Comparison of ENCODE assay signal across 15 cellular contexts in the genomic region with DNA sequence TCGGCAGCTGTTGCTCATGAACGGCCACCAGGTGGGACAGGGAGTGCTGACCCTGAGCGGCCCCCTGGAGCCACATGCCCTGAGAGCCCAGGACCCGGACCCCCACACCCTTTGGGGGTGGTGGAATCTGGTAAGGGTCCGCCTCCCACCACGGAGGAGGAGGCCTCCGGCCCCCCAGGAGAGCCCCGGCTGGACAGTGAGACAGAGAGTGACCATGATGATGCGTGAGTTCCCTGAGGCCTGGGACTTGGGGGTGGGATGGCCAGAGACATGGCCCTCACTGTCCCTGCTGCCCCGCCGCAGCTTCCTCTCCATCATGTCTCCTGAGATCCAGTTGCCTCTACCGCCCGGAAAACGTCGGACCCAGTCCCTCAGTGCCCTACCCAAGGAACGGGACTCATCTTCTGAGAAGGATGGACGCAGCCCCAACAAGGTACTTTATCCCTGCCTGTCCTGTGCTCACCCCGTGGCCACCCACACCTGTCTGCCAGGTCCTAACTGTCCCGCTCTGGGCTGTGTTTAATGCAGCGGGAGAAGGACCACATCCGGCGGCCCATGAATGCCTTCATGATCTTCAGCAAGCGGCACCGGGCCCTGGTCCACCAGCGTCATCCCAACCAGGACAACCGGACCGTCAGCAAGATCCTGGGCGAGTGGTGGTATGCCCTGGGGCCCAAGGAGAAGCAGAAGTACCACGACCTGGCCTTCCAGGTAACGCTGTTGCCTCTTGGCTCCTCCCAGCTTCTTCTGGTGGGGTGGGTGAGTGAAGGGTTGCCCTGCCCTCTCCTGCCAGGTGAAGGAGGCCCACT. TPM values are rescaled to one million over a fixed set of nuclear protein-coding genes. Genes with fewer than 3 reads are reported as not detected.
DNase-seq lines count a peak whose midpoint lies in the region; ATAC-seq and TF ChIP-seq lines count a peak whose summit lies in the region.
"Had no signal": no experiment of that assay in that cellular context is flagged by ENCODE, and none has a peak within 500 bp of the region (broad histone marks: within the 10 kb centered on the region; RNA-seq: fewer than 3 reads in every experiment).

No MANE protein-coding gene starts in this region.

- H3K36me3 Mint-ChIP-seq in activated CD8-positive, alpha-beta memory T cell treated with anti-CD3 and anti-CD28 coated beads, Interleukin-2, amount 10 ng/mL, durations not matched to agents 7 days and 5 days: peaks cover 9% of the 10 kb centered on the region
- peaks cover 9% of the 10 kb centered on the region for H3K36me3 Mint-ChIP-seq in nephron (ENCODE audit: low read depth)

- H3K9ac ChIP-seq in mammary epithelial cell (ENCODE audit: insufficient read depth, low read length): no peak overlapping the region

- no peaks in the 10 kb centered on the region for H3K9me3 ChIP-seq in mammary epithelial cell (replicated peaks; ENCODE audit: insufficient read depth, low read length)
- no peaks in the 10 kb centered on the region for H3K9me3 ChIP-seq in transverse colon
- H3K9me3 ChIP-seq: A549 had no signal

- dilution Hi-C loops in mammary epithelial cell (cut with HindIII; ENCODE audit: low sequenced_read_pairs): no loop called here

- H3K27ac Mint-ChIP-seq in activated CD8-positive, alpha-beta memory T cell treated with anti-CD3 and anti-CD28 coated beads, Interleukin-2, amount 10 ng/mL, durations not matched to agents 7 days and 5 days: peak overlapping the region; percentile 20
- H3K27ac Mint-ChIP-seq in nephron: peak overlapping the region in 1 of 3 experiments; percentile 98

- H3K36me3 ChIP-seq in mammary epithelial cell (ENCODE audit: insufficient read depth, low read length) (peaks cover 20% of the 10 kb centered on the region), transverse colon (peaks cover 0 to 16% (median 4%) of the 10 kb centered on the region in 4 donors)

- TF ChIP-seq POLR2A in transverse colon (IDR thresholded peaks at IDR 0.05): no peak

- CTCF ChIA-PET in activated CD8-positive, alpha-beta memory T cell treated with anti-CD3 and anti-CD28 coated beads, Interleukin-2, amount 10 ng/mL, durations not matched to agents 7 days and 5 days (lab: Charles Lee): interaction anchor here (1.1 to 1.5 kb wide), 2 partner anchors 102 to 154 kb away, joined by 4 read pairs; no protein-coding TSS in a partner anchor
- CTCF ChIA-PET in mammary epithelial cell (lab: Charles Lee; ENCODE audit: low non-redundant PET): no interaction called here

- no peaks in the 10 kb centered on the region for H4K20me1 ChIP-seq in mammary epithelial cell (ENCODE audit: insufficient read depth, low read length)

- intact Hi-C loops in mammary epithelial cell (cut with micrococcal nuclease) (no loop called here), transverse colon (cut with DNase I; ENCODE audit: low total_unique reads) (no loop called here)

- TF ChIP-seq CTCF in mammary epithelial cell (conservative IDR thresholded peaks at IDR 0.05 in 1 of 2, IDR thresholded peaks at IDR 0.05 in 1 of 2; ENCODE audit: extremely low read depth in 1 of 2, insufficient read depth in 1 of 2, low read depth in 1 of 2, low read length in 2 of 2): no peak
- no peak for TF ChIP-seq CTCF in nephron (IDR thresholded peaks at IDR 0.05; ENCODE audit: unreplicated experiment in 3 of 3)
- no peak for TF ChIP-seq CTCF in transverse colon (IDR thresholded peaks at IDR 0.05)

- H3K27me3 Mint-ChIP-seq in activated CD8-positive, alpha-beta memory T cell treated with anti-CD3 and anti-CD28 coated beads, Interleukin-2, amount 10 ng/mL, durations not matched to agents 7 days and 5 days: no peaks in the 10 kb centered on the region
- H3K27me3 Mint-ChIP-seq in nephron (ENCODE audit: low read depth): peaks cover 4% of the 10 kb centered on the region

- no peak overlapping the region for H3K4me3 Mint-ChIP-seq in activated CD8-positive, alpha-beta memory T cell treated with anti-CD3 and anti-CD28 coated beads, Interleukin-2, amount 10 ng/mL, durations not matched to agents 7 days and 5 days
- H3K4me3 Mint-ChIP-seq in nephron: peak overlapping the region; percentile 61 to 99 (median 69)

- no peak for TF ChIP-seq EP300 in transverse colon (IDR thresholded peaks at IDR 0.05; ENCODE audit: low read depth)

- H3K4me1 Mint-ChIP-seq in activated CD8-positive, alpha-beta memory T cell treated with anti-CD3 and anti-CD28 coated beads, Interleukin-2, amount 10 ng/mL, durations not matched to agents 7 days and 5 days: peaks cover 17% of the 10 kb centered on the region
- H3K4me1 Mint-ChIP-seq in nephron: peaks cover 25% of the 10 kb centered on the region

- H3K27me3 ChIP-seq in mammary epithelial cell (ENCODE audit: insufficient read depth, low read length) (no peaks in the 10 kb centered on the region), transverse colon (no peaks in the 10 kb centered on the region)

- H3K4me1 ChIP-seq in mammary epithelial cell (ENCODE audit: insufficient read depth, low read length) (peaks cover 31% of the 10 kb centered on the region), transverse colon (peaks cover 26 to 50% (median 42%) of the 10 kb centered on the region in 4 donors)

- in situ Hi-C loops in mammary epithelial cell (cut with MboI; ENCODE audit: low sequenced_read_pairs in 2 of 2) (loop anchor here (5.0 kb wide), 1 partner anchor 40 kb away; no protein-coding TSS in a partner anchor), transverse colon (cut with MboI; ENCODE audit: low pct_ligation_motif_present in 1 of 4, low pct_unique_long_range_greater_than_20kb in 1 of 4, low sequenced_read_pairs in 3 of 4) (no loop called here)

- DNase-seq in activated CD8-positive, alpha-beta memory T cell treated with anti-CD3 and anti-CD28 coated beads, Interleukin-2, amount 10 ng/mL, durations not matched to agents 7 days and 5 days: no peak
- DNase-seq in activated CD8-positive, alpha-beta memory T cell treated with anti-CD3 and anti-CD28 coated beads for 24 hours: no peak
- DNase-seq in mammary epithelial cell: no peak
- DNase-seq in transverse colon: no peak
- DNase-seq in AML-193 (lab: John Stamatoyannopoulos, UW): no peak
- DNase-seq: foreskin melanocyte; NCI-H146; NCI-H446 treated with DMSO at 0.1 percent for 48 hours; stimulated activated CD4-positive, alpha-beta T cell treated with anti-CD3 and anti-CD28 coated beads, Interleukin-1b, Interleukin-23, amount 100 ng/mL, for 48 hours had no signal

- 82% methylated on average over 11 of the region's 30 CpGs for WGBS in mammary epithelial cell (ENCODE audit: low coverage, missing lambda C conversion rate)
- 89% methylated on average over 22 of the region's 30 CpGs; no CpG with 5 or more reads in 1 of the 2 donors for WGBS in transverse colon (ENCODE audit: low coverage in 1 of 2), 2 donors

- no peak overlapping the region for H3K4me3 ChIP-seq in mammary epithelial cell (replicated peaks in 1 of 3; ENCODE audit: insufficient read depth in 1 of 3, low read depth in 2 of 3, low read length in 3 of 3)
- no peak overlapping the region for H3K4me3 ChIP-seq in transverse colon
- H3K4me3 ChIP-seq: A549 had no signal

- no peak for ATAC-seq in activated CD8-positive, alpha-beta memory T cell treated with anti-CD3 and anti-CD28 coated beads, Interleukin-2, amount 10 ng/mL, durations not matched to agents 7 days and 5 days
- no peak for ATAC-seq in GM18907 (IDR thresholded peaks at IDR 0.05; ENCODE audit: unreplicated experiment)
- no peak for ATAC-seq in HG03457 (IDR thresholded peaks at IDR 0.05; ENCODE audit: unreplicated experiment)
- ATAC-seq: A549 had no signal

- H3K79me2 ChIP-seq in mammary epithelial cell (ENCODE audit: insufficient read depth, low read length): peaks cover 35% of the 10 kb centered on the region

- H3K27ac ChIP-seq in mammary epithelial cell (ENCODE audit: insufficient read depth, low read depth, low read length) (no peak overlapping the region), transverse colon (peak overlapping the region; percentile 17 to 87 (median 83))

- TSS peak; percentile 28 for BruUV-seq in mammary epithelial cell (replicated peaks; lab: Mats Ljungman, UMichigan)

- no peaks in the 10 kb centered on the region for H3K9me3 Mint-ChIP-seq in activated CD8-positive, alpha-beta memory T cell treated with anti-CD3 and anti-CD28 coated beads, Interleukin-2, amount 10 ng/mL, durations not matched to agents 7 days and 5 days (ENCODE audit: low read depth)
- H3K9me3 Mint-ChIP-seq in nephron: no peaks in the 10 kb centered on the region

- H3K4me2 ChIP-seq in mammary epithelial cell (ENCODE audit: insufficient read depth, low read depth, low read length): no peak overlapping the region
- H3K4me2 ChIP-seq: A549 had no signal

- H2AFZ ChIP-seq in mammary epithelial cell (ENCODE audit: low read depth, low read length): no peak overlapping the region

RNA-seq across cellular contexts. Expression of a gene that starts 14.7 kb away (rescaled TPM):
- 1 to 10 TPM in 1 of 2 experiments, under 1 TPM in 1; 0.89 to 1.1 TPM for total RNA-seq in activated CD8-positive, alpha-beta memory T cell treated with anti-CD3 and anti-CD28 coated beads, Interleukin-2, amount 10 ng/mL, durations not matched to agents 7 days and 5 days
- 1 to 10 TPM; 1.0 to 1.7 TPM for total RNA-seq in mammary epithelial cell
- 2.2 TPM for polyA plus RNA-seq in mammary epithelial cell
- 1.7 TPM for polyA minus RNA-seq in mammary epithelial cell
- total RNA-seq in transverse colon: under 1 TPM in 2 of 4 donors, not detected in 2; 0.41 to 0.79 TPM

RNA-seq across cellular contexts. Expression of a gene that starts 15.2 kb away (rescaled TPM):
- total RNA-seq in activated CD8-positive, alpha-beta memory T cell treated with anti-CD3 and anti-CD28 coated beads, Interleukin-2, amount 10 ng/mL, durations not matched to agents 7 days and 5 days: 10 to 100 TPM; 38.0 to 38.9 TPM
- total RNA-seq in mammary epithelial cell (10 to 100 TPM; 32.7 to 57.9 TPM), transverse colon (10 to 100 TPM in 3 of 4 donors, not detected in 1; 16.7 to 35.2 (median 24.4) TPM)
- 80.7 TPM for polyA plus RNA-seq in mammary epithelial cell
- polyA minus RNA-seq in mammary epithelial cell: 77.2 TPM

RNA-seq across cellular contexts. Expression of a gene that starts 18.2 kb away (rescaled TPM):
- 10 to 100 TPM; 67.3 to 77.3 TPM for total RNA-seq in activated CD8-positive, alpha-beta memory T cell treated with anti-CD3 and anti-CD28 coated beads, Interleukin-2, amount 10 ng/mL, durations not matched to agents 7 days and 5 days
- total RNA-seq in mammary epithelial cell (10 to 100 TPM; 37.0 to 91.0 TPM), transverse colon (10 to 100 TPM; 35.1 to 96.5 (median 43.6) TPM)
- polyA plus RNA-seq in mammary epithelial cell: 19.4 TPM
- 24.7 TPM for polyA minus RNA-seq in mammary epithelial cell

RNA-seq across cellular contexts. Expression of a gene that starts 25.9 kb away (rescaled TPM):
- total RNA-seq in activated CD8-positive, alpha-beta memory T cell treated with anti-CD3 and anti-CD28 coated beads, Interleukin-2, amount 10 ng/mL, durations not matched to agents 7 days and 5 days: 1 to 10 TPM in 1 of 2 experiments, under 1 TPM in 1; 0.15 to 1.1 TPM
- total RNA-seq in mammary epithelial cell: under 1 TPM in 1 of 2 donors, not detected in 1; 0.21 TPM
- polyA plus RNA-seq in mammary epithelial cell: 0.03 TPM
- polyA minus RNA-seq in mammary epithelial cell: not detected
- not detected for total RNA-seq in transverse colon
- total RNA-seq: dermis blood vessel endothelial cell, pulmonary artery endothelial cell had no signal

RNA-seq across cellular contexts. Expression of a gene that starts 32.3 kb away (rescaled TPM):
- 10 to 100 TPM; 43.5 to 58.7 TPM for total RNA-seq in activated CD8-positive, alpha-beta memory T cell treated with anti-CD3 and anti-CD28 coated beads, Interleukin-2, amount 10 ng/mL, durations not matched to agents 7 days and 5 days
- total RNA-seq in mammary epithelial cell (100 to 1,000 TPM; 101 to 139 TPM), transverse colon (10 to 100 TPM; 20.9 to 67.3 (median 30.5) TPM)
- 86.1 TPM for polyA plus RNA-seq in mammary epithelial cell
- polyA minus RNA-seq in mammary epithelial cell: 36.6 TPM

Comparison
In these comparisons a context has a peak if more than half of its experiments do, and no peak if none do; other contexts are left out.
1. in situ Hi-C loops: an anchor here in mammary epithelial cell (5.0 kb wide); none called in transverse colon.